1 cellular context compared by ENCODE assay signal in genomic region chr2:41865263-41865662, GRCh38.
TF ChIP-seq lines count a peak whose summit lies in the region.

No MANE protein-coding gene starts in this region.

TF ChIP-seq in H1, 55 proteins besides CTCF, POLR2A, EP300 and RAD21:
- TF ChIP-seq SIRT6 (IDR thresholded peaks at IDR 0.05; ENCODE audit: low read length): no peak
- TF ChIP-seq CBX8 (IDR thresholded peaks at IDR 0.05; ENCODE audit: borderline replicate concordance, low read depth, low read length): no peak
- no peak for TF ChIP-seq TEAD4 (IDR thresholded peaks at IDR 0.05; ENCODE audit: low read depth, low read length)
- TF ChIP-seq RNF2 (IDR thresholded peaks at IDR 0.05; ENCODE audit: borderline replicate concordance, low read depth, low read length, missing control alignments, poor library complexity, severe bottlenecking): no peak
- peak; percentile 83 for TF ChIP-seq ASH2L (IDR thresholded peaks at IDR 0.05; ENCODE audit: low read length)
- TF ChIP-seq GABPA (IDR thresholded peaks at IDR 0.05; ENCODE audit: borderline replicate concordance, insufficient read depth, low read length): no peak
- 0 out of 2 replicates have a peak, but pooled peaks have one; percentile 40 for TF ChIP-seq SP1 (IDR thresholded peaks at IDR 0.05; ENCODE audit: low read depth, low read length)
